ENCODE assay signal across 1 cellular context in genomic region chr5:54470677-54471076, GRCh38.
TF ChIP-seq lines count a peak whose summit lies in the region.

No MANE protein-coding gene starts in this region.

TF ChIP-seq in IMR-90, 13 proteins besides CTCF, POLR2A, EP300 and RAD21 (continued from another document):
- TF ChIP-seq SMC3 (IDR thresholded peaks at IDR 0.05; ENCODE audit: low read depth, low read length), result no peak
- no peak for TF ChIP-seq USF2 (IDR thresholded peaks at IDR 0.05; ENCODE audit: low read depth, low read length)
- TF ChIP-seq FOS (IDR thresholded peaks at IDR 0.05; ENCODE audit: low read depth, low read length), result no peak
- TF ChIP-seq MAZ (IDR thresholded peaks at IDR 0.05; ENCODE audit: borderline replicate concordance, low read depth, low read length), result no peak
- no peak for TF ChIP-seq BHLHE40 (IDR thresholded peaks at IDR 0.05; ENCODE audit: low read depth, low read length)
- TF ChIP-seq NFE2L2 (IDR thresholded peaks at IDR 0.05; ENCODE audit: low read depth, low read length), result no peak
- no peak for TF ChIP-seq RFX5 (IDR thresholded peaks at IDR 0.05; ENCODE audit: low read depth, low read length)
- TF ChIP-seq MXI1 (IDR thresholded peaks at IDR 0.05; ENCODE audit: borderline replicate concordance, low read depth, low read length), result no peak
- TF ChIP-seq MAFK (IDR thresholded peaks at IDR 0.05; ENCODE audit: low read depth, low read length), result no peak
- TF ChIP-seq CHD1 (IDR thresholded peaks at IDR 0.05; ENCODE audit: low read depth, low read length), result no peak
